In the genomic region with DNA sequence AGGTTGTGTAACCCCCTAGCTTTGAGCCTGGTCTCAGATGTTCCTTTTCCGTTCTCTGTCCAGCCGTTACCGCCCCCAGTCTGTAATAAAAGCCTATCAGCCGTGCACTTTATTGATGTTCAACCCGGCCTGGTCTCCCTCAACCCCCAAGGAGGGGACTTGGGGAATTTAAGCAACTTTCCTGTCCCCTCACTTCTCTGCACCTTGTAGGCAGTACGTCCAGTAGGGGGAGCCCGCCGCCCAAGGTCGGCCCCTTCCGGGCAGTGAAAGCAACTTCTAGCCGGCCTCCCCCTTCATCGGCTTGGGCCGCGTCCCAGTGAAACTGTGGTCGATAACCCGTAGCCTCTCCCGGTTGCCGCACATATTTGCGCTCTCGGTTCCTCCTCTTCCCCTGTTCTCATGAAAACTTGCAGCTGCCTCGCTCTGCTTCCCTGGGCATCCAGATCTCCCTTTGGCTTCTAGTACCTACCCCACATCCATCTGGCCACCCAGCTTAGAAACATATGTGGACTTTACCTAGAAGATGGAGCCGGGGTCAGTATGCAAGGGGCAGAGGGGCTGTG, we compare ENCODE assay signal across 1 cellular context.
TF ChIP-seq lines count a peak whose summit lies in the region.

No MANE protein-coding gene starts in this region.

TF ChIP-seq in PFSK-1, 5 proteins besides CTCF, POLR2A, EP300 and RAD21:
- peak; percentile 34 for TF ChIP-seq FOXP2 (optimal IDR thresholded peaks at IDR 0.05; ENCODE audit: borderline replicate concordance, extremely low read depth, extremely low read length, insufficient read depth)
- no peak for TF ChIP-seq REST (IDR thresholded peaks at IDR 0.05; ENCODE audit: insufficient read depth in 1 of 2, low read depth in 2 of 2, low read length in 2 of 2)
